Comparison of ENCODE assay signal across 1 cellular context in genomic region chrX:44875185-44875489, GRCh38.
TF ChIP-seq lines count a peak whose summit lies in the region.

No MANE protein-coding gene starts in this region.

TF ChIP-seq in HepG2, 621 proteins besides CTCF, POLR2A, EP300 and RAD21:
- TF ChIP-seq MAFF (IDR thresholded peaks at IDR 0.05; ENCODE audit: low read depth, low read length) = peak; percentile 57
- TF ChIP-seq MAFK (conservative IDR thresholded peaks at IDR 0.05 in 1 of 2, IDR thresholded peaks at IDR 0.05 in 1 of 2; ENCODE audit: low read length in 2 of 2) = peak; percentile 31 to 72; a peak in 3 of 4 replicates
- TF ChIP-seq ZFP36L1 (CRISPR knock-in tag; IDR thresholded peaks at IDR 0.05) = no peak
TF ChIP-seq in HepG2: peak in this region for 2.
